33 cellular contexts compared by ENCODE assay signal in genomic region chr1:206883160-206883559, GRCh38. TPM values are rescaled to one million over a fixed set of nuclear protein-coding genes. Genes with fewer than 3 reads are reported as not detected.
"Had no signal": no experiment of that assay in that cellular context is flagged by ENCODE, and none has a peak within 500 bp of the region (broad histone marks: within the 10 kb centered on the region; RNA-seq: fewer than 3 reads in every experiment).

No MANE protein-coding gene starts in this region.

- H3K4me1 ChIP-seq: adrenal gland, body of pancreas, esophagus muscularis mucosa, gastrocnemius medialis, heart left ventricle had no signal

- H3K27me3 Mint-ChIP-seq: activated CD8-positive, alpha-beta T cell treated with anti-CD3 and anti-CD28 coated beads for 36 hours; activated naive CD8-positive, alpha-beta T cell had no signal

- DNase-seq: activated B cell treated with CpG ODN at 0.5 μM for 24 hours; activated CD4-positive, alpha-beta T cell treated with anti-CD3 and anti-CD28 coated beads for 48 hours; activated CD4-positive, alpha-beta T cell treated with anti-CD3 and anti-CD28 coated beads, Interleukin-2, amount 50 U/mL, for 1 hour; activated CD4-positive, alpha-beta T cell treated with anti-CD3 and anti-CD28 coated beads, Interleukin-2, amount 50 U/mL, for 48 hours; activated CD8-positive, alpha-beta memory T cell treated with anti-CD3 and anti-CD28 coated beads for 24 hours; activated CD8-positive, alpha-beta T cell treated with anti-CD3 and anti-CD28 coated beads for 36 hours; activated effector memory CD4-positive, alpha-beta T cell treated with Interleukin-2 at 50 U/mL for 16 hours; activated gamma-delta T cell treated with Interleukin-2 at 50 U/mL for 16 hours; activated naive CD4-positive, alpha-beta T cell treated with anti-CD3 and anti-CD28 coated beads, Interleukin-2, amount 50 U/mL, for 16 hours; activated naive CD4-positive, alpha-beta T cell treated with Interleukin-2 at 50 U/mL for 16 hours; activated T-cell treated with anti-CD3 and anti-CD28 coated beads, Interleukin-2, amount 50 U/mL, for 4 hours; adrenal gland; amygdala; aorta; body of pancreas; caudate nucleus; cortex of kidney; dermis blood vessel endothelial cell; effector CD4-positive, alpha-beta T cell; effector memory CD8-positive, alpha-beta T cell; foreskin keratinocyte; gastrocnemius medialis; glutamatergic neuron; heart left ventricle; T-helper 17 cell; T1000; WERI-Rb-1 had no signal

- FAIRE-seq: colon had no signal

- H3K4me3 ChIP-seq: adrenal gland, body of pancreas, esophagus muscularis mucosa, gastrocnemius medialis, heart left ventricle had no signal

- H3K9me3 Mint-ChIP-seq: activated T-helper 17 cell treated with anti-CD3 and anti-CD28 coated beads, Interleukin-2, amount 50 U/mL, for 72 hours had no signal

- H3K4me1 Mint-ChIP-seq: activated B cell treated with CpG ODN at 0.5 μM for 24 hours; activated T-helper 17 cell treated with anti-CD3 and anti-CD28 coated beads, Interleukin-2, amount 50 U/mL, for 72 hours had no signal

- H3K27ac Mint-ChIP-seq: activated B cell treated with CpG ODN at 0.5 μM for 24 hours; activated CD8-positive, alpha-beta T cell treated with anti-CD3 and anti-CD28 coated beads for 36 hours; activated naive CD8-positive, alpha-beta T cell; activated T-helper 17 cell treated with anti-CD3 and anti-CD28 coated beads, Interleukin-2, amount 50 U/mL, for 72 hours; effector memory CD8-positive, alpha-beta T cell; T-helper 17 cell; T-helper 2 cell treated with Interferon-gamma antibody and Interleukin-4, amounts not matched to agents 5 μg/mL and 100 μg/mL, for 36 hours had no signal

- H3K36me3 ChIP-seq: adrenal gland, esophagus muscularis mucosa, gastrocnemius medialis, heart left ventricle, WERI-Rb-1 had no signal

- H3K27me3 ChIP-seq: body of pancreas, foreskin keratinocyte, gastrocnemius medialis had no signal

- H3K4me3 Mint-ChIP-seq: activated B cell treated with CpG ODN at 0.5 μM for 24 hours; activated CD8-positive, alpha-beta T cell treated with anti-CD3 and anti-CD28 coated beads for 36 hours; activated naive CD8-positive, alpha-beta T cell; activated T-cell treated with anti-CD3 and anti-CD28 coated beads, Interleukin-2, amount 50 U/mL, for 4 hours; activated T-helper 17 cell treated with anti-CD3 and anti-CD28 coated beads, Interleukin-2, amount 50 U/mL, for 72 hours; effector memory CD8-positive, alpha-beta T cell; T-helper 17 cell; T-helper 2 cell treated with Interferon-gamma antibody and Interleukin-4, amounts not matched to agents 5 μg/mL and 100 μg/mL, for 36 hours had no signal

- H3K27ac ChIP-seq: adrenal gland, body of pancreas, esophagus muscularis mucosa, foreskin keratinocyte, gastrocnemius medialis, heart left ventricle, WERI-Rb-1 had no signal

RNA-seq across cellular contexts. Expression of gene IL24, which starts 14.1 kb away (rescaled TPM):
- total RNA-seq: activated B cell treated with CpG ODN at 0.5 μM for 24 hours, adrenal gland, aorta, body of pancreas, chondrocyte, dermis blood vessel endothelial cell, gastrocnemius medialis, heart left ventricle, T-helper 17 cell had no signal
- polyA plus RNA-seq: adrenal gland, aorta had no signal

RNA-seq across cellular contexts. Expression of gene IL20, which starts 17.7 kb away (rescaled TPM):
- total RNA-seq: activated B cell treated with CpG ODN at 0.5 μM for 24 hours; activated CD8-positive, alpha-beta T cell treated with anti-CD3 and anti-CD28 coated beads for 36 hours; activated T-cell treated with anti-CD3 and anti-CD28 coated beads, Interleukin-2, amount 50 U/mL, for 4 hours; activated T-helper 17 cell treated with anti-CD3 and anti-CD28 coated beads, Interleukin-2, amount 50 U/mL, for 72 hours; aorta; body of pancreas; chondrocyte; dermis blood vessel endothelial cell; esophagus muscularis mucosa; gastrocnemius medialis; heart left ventricle; T-helper 17 cell had no signal
- polyA plus RNA-seq: aorta, heart left ventricle had no signal

RNA-seq across cellular contexts. Expression of gene FCMR, which starts 38.6 kb away (rescaled TPM):
- total RNA-seq: chondrocyte had no signal
